ENCODE assay signal across 2 cellular contexts in genomic region chr3:197912770-197913476, GRCh38.
A peak's percentile ranks its signal among the peaks of the same experiment; 100 is the strongest.
TF ChIP-seq lines count a peak whose summit lies in the region.

No MANE protein-coding gene starts in this region.

TF ChIP-seq in WTC11, 78 proteins besides CTCF, POLR2A, EP300 and RAD21:
- TF ChIP-seq ETV6 (CRISPR knock-in tag; IDR thresholded peaks at IDR 0.05) (no peak), TP53 (CRISPR knock-in tag; IDR thresholded peaks at IDR 0.05) (no peak), KAT7 (CRISPR knock-in tag; IDR thresholded peaks at IDR 0.05; ENCODE audit: borderline replicate concordance) (no peak), JUN (CRISPR knock-in tag; IDR thresholded peaks at IDR 0.05) (no peak), SMAD4 (CRISPR knock-in tag; IDR thresholded peaks at IDR 0.05) (no peak), ZNF512 (CRISPR knock-in tag; IDR thresholded peaks at IDR 0.05; ENCODE audit: borderline replicate concordance) (no peak), PREB (CRISPR knock-in tag; IDR thresholded peaks at IDR 0.05; ENCODE audit: borderline replicate concordance) (no peak), MXD4 (CRISPR knock-in tag; IDR thresholded peaks at IDR 0.05; ENCODE audit: borderline replicate concordance) (no peak), RELA (CRISPR knock-in tag; IDR thresholded peaks at IDR 0.05; ENCODE audit: borderline replicate concordance) (no peak), IRF1 (CRISPR knock-in tag; IDR thresholded peaks at IDR 0.05) (no peak), ZNF121 (CRISPR knock-in tag; IDR thresholded peaks at IDR 0.05) (no peak), MAX (CRISPR knock-in tag; IDR thresholded peaks at IDR 0.05) (no peak), AR (CRISPR knock-in tag; IDR thresholded peaks at IDR 0.05) (no peak), GABPB1 (CRISPR knock-in tag; IDR thresholded peaks at IDR 0.05) (no peak), E2F5 (CRISPR knock-in tag; IDR thresholded peaks at IDR 0.05) (no peak)

TF ChIP-seq in H1, 55 proteins besides CTCF, POLR2A, EP300 and RAD21:
- TF ChIP-seq EGR1 (IDR thresholded peaks at IDR 0.05; ENCODE audit: borderline replicate concordance, low read depth, low read length) (peak; percentile 6; the same call in 1 of the 2 replicates), MAX (IDR thresholded peaks at IDR 0.05) (peak; percentile 21; the same call in 1 of the 2 replicates), CTBP2 (IDR thresholded peaks at IDR 0.05; ENCODE audit: borderline replicate concordance, insufficient read depth, insufficient read length, low read length) (no peak), PHF8 (conservative IDR thresholded peaks at IDR 0.05; ENCODE audit: low read depth, low read length) (no peak)
